Comparison of ENCODE assay signal across 8 cellular contexts in the genomic region with DNA sequence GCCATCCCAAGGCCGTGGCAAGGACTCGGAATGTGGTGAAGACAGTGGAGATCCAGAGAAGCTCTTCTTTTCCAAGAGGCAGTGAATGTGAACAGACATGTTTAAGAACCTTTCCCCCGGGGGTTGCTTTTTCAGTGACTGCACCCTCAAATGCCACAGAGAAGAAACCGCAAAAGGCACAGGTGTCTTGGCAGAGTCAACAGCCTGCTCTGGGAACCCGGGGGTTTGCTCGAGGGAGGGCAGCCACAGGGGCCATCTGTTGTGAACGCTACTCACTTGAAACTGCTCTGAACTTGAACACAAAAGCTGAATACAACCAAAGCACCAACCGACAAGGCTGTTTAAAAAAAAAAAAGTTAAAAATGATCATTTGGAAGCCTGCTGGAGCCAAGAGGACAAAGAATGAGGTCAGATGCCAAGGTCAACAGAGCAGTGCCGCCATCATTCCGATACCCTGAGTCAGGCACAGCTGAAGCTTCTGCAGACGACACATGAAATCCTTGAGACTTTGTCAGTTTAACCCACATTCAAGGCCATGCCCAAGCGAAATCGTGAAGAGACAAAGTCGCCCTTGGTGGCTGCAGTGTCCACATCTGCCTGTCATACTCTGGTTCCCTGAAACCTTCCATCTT. TPM values are rescaled to one million over a fixed set of nuclear protein-coding genes. Genes with fewer than 3 reads are reported as not detected.
A peak's percentile ranks its signal among the peaks of the same experiment; 100 is the strongest.
DNase-seq lines count a peak whose midpoint lies in the region; TF ChIP-seq lines count a peak whose summit lies in the region.

No MANE protein-coding gene starts in this region.

- H3K4me1 ChIP-seq in OCI-LY1 (ENCODE audit: insufficient read depth, low read length, severe bottlenecking): peaks cover 32% of the 10 kb centered on the region
- H3K4me1 ChIP-seq in esophagus muscularis mucosa: no peaks in the 10 kb centered on the region

- peak overlapping the region; percentile 53 for H3K4me2 ChIP-seq in OCI-LY1 (ENCODE audit: low read length)

- 81% methylated on average over 14 of the region's 14 CpGs for WGBS in esophagus muscularis mucosa

- peak overlapping the region; percentile 6 for H3K4me3 ChIP-seq in OCI-LY1 (ENCODE audit: low read depth, low read length, poor library complexity, severe bottlenecking)
- no peak overlapping the region for H3K4me3 ChIP-seq in esophagus muscularis mucosa

- H2AFZ ChIP-seq in OCI-LY1 (ENCODE audit: low read length): no peak overlapping the region

- H3K9me2 ChIP-seq in OCI-LY1 (ENCODE audit: low read depth, low read length): no peaks in the 10 kb centered on the region

- TF ChIP-seq CTCF in OCI-LY1 (IDR thresholded peaks at IDR 0.05; ENCODE audit: low read length) (no peak), esophagus muscularis mucosa (IDR thresholded peaks at IDR 0.05) (no peak)

- H3K27me3 ChIP-seq in OCI-LY1 (ENCODE audit: insufficient read depth, low read length) (0 out of 2 replicates have a peak, but pooled peaks cover 8% of the 10 kb centered on the region), esophagus muscularis mucosa (no peaks in the 10 kb centered on the region)

- H3K36me3 ChIP-seq in OCI-LY1 (ENCODE audit: insufficient read depth, low read length) (no peaks in the 10 kb centered on the region), esophagus muscularis mucosa (no peaks in the 10 kb centered on the region)

- TF ChIP-seq EP300 in esophagus muscularis mucosa (IDR thresholded peaks at IDR 0.05): no peak

- H3K9ac ChIP-seq in OCI-LY1 (ENCODE audit: low read length): peak overlapping the region; percentile 2; the same call in 1 of the 2 replicates

- H4K20me1 ChIP-seq in OCI-LY1 (ENCODE audit: insufficient read depth, low read length): no peaks in the 10 kb centered on the region

- peak; percentile 50 for DNase-seq in AG20443 (ENCODE audit: low spot score)
- DNase-seq in GM19238 (ENCODE audit: insufficient read length, low spot score): peak; percentile 21
- DNase-seq in fibroblast of gingiva (ENCODE audit: low read depth): peak; percentile 33
- no peak for DNase-seq in GM03348 (ENCODE audit: low spot score)
- no peak for DNase-seq in SKM-1 treated with dmso at 0.1 percent for 144 hours (lab: John Stamatoyannopoulos, UW; ENCODE audit: unreplicated experiment)
- DNase-seq in NCI-H1092 treated with DMSO at 0.1 percent for 48 hours (lab: John Stamatoyannopoulos, UW): no peak
- DNase-seq in esophagus muscularis mucosa (ENCODE audit: extremely low spot score): no peak

- H3K27ac ChIP-seq in OCI-LY1 (ENCODE audit: low read depth, low read length, poor library complexity, severe bottlenecking) (peak overlapping the region; percentile 83), esophagus muscularis mucosa (replicated peaks in 1 of 4) (no peak overlapping the region)

- H3K9me3 ChIP-seq in OCI-LY1 (ENCODE audit: low read length): no peaks in the 10 kb centered on the region
- H3K9me3 ChIP-seq in esophagus muscularis mucosa: no peaks in the 10 kb centered on the region

- TF ChIP-seq POLR2A in esophagus muscularis mucosa (IDR thresholded peaks at IDR 0.05; ENCODE audit: low read depth): no peak

- no peaks in the 10 kb centered on the region for H3K79me2 ChIP-seq in OCI-LY1 (ENCODE audit: insufficient read depth, low read length)

- H3F3A ChIP-seq in OCI-LY1 (ENCODE audit: insufficient read depth, low read length): no peaks in the 10 kb centered on the region

- intact Hi-C loops in esophagus muscularis mucosa (cut with DNase I): no loop called here

RNA-seq across cellular contexts. Expression of a gene that starts 47.4 kb away (rescaled TPM):
- total RNA-seq in esophagus muscularis mucosa: 10 to 100 TPM; 59.8 to 92.9 (median 77.2) TPM

RNA-seq across cellular contexts. Expression of a gene that starts 47.7 kb away (rescaled TPM):
- total RNA-seq in esophagus muscularis mucosa: 1 to 10 TPM; 5.0 to 8.7 (median 5.8) TPM

Comparison
In these comparisons a context has a peak if more than half of its experiments do, and no peak if none do; other contexts are left out.
1. DNase-seq: peak in AG20443 (single experiment), GM19238 (single experiment) and fibroblast of gingiva (single experiment); none in GM03348 (single experiment), SKM-1 treated with dmso at 0.1 percent for 144 hours (single experiment), NCI-H1092 treated with DMSO at 0.1 percent for 48 hours (single experiment) and esophagus muscularis mucosa (single experiment).